In genomic region chr2:218583983-218584850, GRCh38 we compare ENCODE assay signal across 18 cellular contexts. TPM values are rescaled to one million over a fixed set of nuclear protein-coding genes. Genes with fewer than 3 reads are reported as not detected.
A peak's percentile ranks its signal among the peaks of the same experiment; 100 is the strongest.
DNase-seq lines count a peak whose midpoint lies in the region; ATAC-seq and TF ChIP-seq lines count a peak whose summit lies in the region.
"Had no signal": no experiment of that assay in that cellular context is flagged by ENCODE, and none has a peak within 500 bp of the region (broad histone marks: within the 10 kb centered on the region; RNA-seq: fewer than 3 reads in every experiment).

No MANE protein-coding gene starts in this region.

- peaks cover 71% of the 10 kb centered on the region for H3K36me3 Mint-ChIP-seq in activated T-helper 2 cell treated with anti-CD3 and anti-CD28 coated beads, Interferon-gamma antibody, Interleukin-2, Interleukin-4, amounts not matched to agents 10 μg/mL and 5 μg/mL and 100 μg/mL, durations not matched to agents 14 hours and 24 hours and 36 hours (ENCODE audit: low read depth)
- peaks cover 68% of the 10 kb centered on the region for H3K36me3 Mint-ChIP-seq in nephron progenitor cell (ENCODE audit: low read depth)
- H3K36me3 Mint-ChIP-seq in activated T-cell treated with anti-CD3 and anti-CD28 coated beads, Interleukin-2, amount 50 U/mL, for 72 hours (ENCODE audit: insufficient read depth in 2 of 2), result peaks cover 2 to 34% of the 10 kb centered on the region in 2 donors

- H3K27me3 Mint-ChIP-seq in activated T-helper 2 cell treated with anti-CD3 and anti-CD28 coated beads, Interferon-gamma antibody, Interleukin-2, Interleukin-4, amounts not matched to agents 10 μg/mL and 5 μg/mL and 100 μg/mL, durations not matched to agents 14 hours and 24 hours and 36 hours (ENCODE audit: low read depth), result no peaks in the 10 kb centered on the region
- H3K27me3 Mint-ChIP-seq in nephron progenitor cell (ENCODE audit: low read depth, poor library complexity), result no peaks in the 10 kb centered on the region
- no peaks in the 10 kb centered on the region for H3K27me3 Mint-ChIP-seq in activated T-cell treated with anti-CD3 and anti-CD28 coated beads, Interleukin-2, amount 50 U/mL, for 72 hours (ENCODE audit: low read depth)
- H3K27me3 Mint-ChIP-seq: naive B cell had no signal

- H3K9me3 Mint-ChIP-seq in activated T-helper 2 cell treated with anti-CD3 and anti-CD28 coated beads, Interferon-gamma antibody, Interleukin-2, Interleukin-4, amounts not matched to agents 10 μg/mL and 5 μg/mL and 100 μg/mL, durations not matched to agents 14 hours and 24 hours and 36 hours, result no peaks in the 10 kb centered on the region
- H3K9me3 Mint-ChIP-seq in nephron progenitor cell, result no peaks in the 10 kb centered on the region
- H3K9me3 Mint-ChIP-seq in activated T-cell treated with anti-CD3 and anti-CD28 coated beads, Interleukin-2, amount 50 U/mL, for 72 hours, result no peaks in the 10 kb centered on the region
- H3K9me3 Mint-ChIP-seq: naive B cell had no signal

- DNase-seq in HT-29 (ENCODE audit: low spot score), result peak; percentile 14
- DNase-seq in activated T-helper 2 cell treated with anti-CD3 and anti-CD28 coated beads, Interferon-gamma antibody, Interleukin-2, Interleukin-4, amounts not matched to agents 10 μg/mL and 5 μg/mL and 100 μg/mL, durations not matched to agents 14 hours and 24 hours and 36 hours (ENCODE audit: low spot score), result no peak
- DNase-seq in nephron progenitor cell, result no peak
- DNase-seq in activated T-cell treated with anti-CD3 and anti-CD28 coated beads, Interleukin-2, amount 50 U/mL, for 72 hours, result no peak
- no peak for DNase-seq in stimulated activated CD4-positive, alpha-beta T cell treated with anti-CD3 and anti-CD28 coated beads, Interleukin-4, amount 100 ng/mL, for 24 hours
- DNase-seq: activated CD4-positive, alpha-beta T cell treated with anti-CD3 and anti-CD28 coated beads, Interleukin-2, amount 50 U/mL, for 1 hour; activated naive CD4-positive, alpha-beta T cell treated with anti-CD3 and anti-CD28 coated beads, Interleukin-2, amount 50 U/mL, for 16 hours; C1 segment of cervical spinal cord; DMS79; glutamatergic neuron; lower lobe of right lung; MG63; naive B cell; NCI-H187; NCI-H510A; thyroid gland had no signal

- intact Hi-C loops in activated T-helper 2 cell treated with anti-CD3 and anti-CD28 coated beads, Interferon-gamma antibody, Interleukin-2, Interleukin-4, amounts not matched to agents 10 μg/mL and 5 μg/mL and 100 μg/mL, durations not matched to agents 14 hours and 24 hours and 36 hours (cut with micrococcal nuclease), result loop anchor here (5.0 kb wide), 1 partner anchor 177 kb away; no protein-coding TSS in a partner anchor

- H3K4me3 Mint-ChIP-seq in activated T-helper 2 cell treated with anti-CD3 and anti-CD28 coated beads, Interferon-gamma antibody, Interleukin-2, Interleukin-4, amounts not matched to agents 10 μg/mL and 5 μg/mL and 100 μg/mL, durations not matched to agents 14 hours and 24 hours and 36 hours (ENCODE audit: low read depth), result no peak overlapping the region
- no peak overlapping the region for H3K4me3 Mint-ChIP-seq in nephron progenitor cell
- H3K4me3 Mint-ChIP-seq in activated T-cell treated with anti-CD3 and anti-CD28 coated beads, Interleukin-2, amount 50 U/mL, for 72 hours, result no peak overlapping the region
- H3K4me3 Mint-ChIP-seq: naive B cell had no signal

- 0 out of 3 replicates have a peak, but pooled peaks have one; percentile 7 for TF ChIP-seq CTCF in GM12872 (IDR thresholded peaks at IDR 0.05; ENCODE audit: insufficient read depth, low read depth, low read length)
- TF ChIP-seq CTCF in nephron progenitor cell (IDR thresholded peaks at IDR 0.05), result no peak

- peak overlapping the region; percentile 9 for H3K27ac Mint-ChIP-seq in activated T-helper 2 cell treated with anti-CD3 and anti-CD28 coated beads, Interferon-gamma antibody, Interleukin-2, Interleukin-4, amounts not matched to agents 10 μg/mL and 5 μg/mL and 100 μg/mL, durations not matched to agents 14 hours and 24 hours and 36 hours
- peak overlapping the region; percentile 57 for H3K27ac Mint-ChIP-seq in nephron progenitor cell
- H3K27ac Mint-ChIP-seq in activated T-cell treated with anti-CD3 and anti-CD28 coated beads, Interleukin-2, amount 50 U/mL, for 72 hours, result no peak overlapping the region

- peaks cover 20% of the 10 kb centered on the region for H3K4me1 Mint-ChIP-seq in activated T-helper 2 cell treated with anti-CD3 and anti-CD28 coated beads, Interferon-gamma antibody, Interleukin-2, Interleukin-4, amounts not matched to agents 10 μg/mL and 5 μg/mL and 100 μg/mL, durations not matched to agents 14 hours and 24 hours and 36 hours (ENCODE audit: low read depth)
- no peaks in the 10 kb centered on the region for H3K4me1 Mint-ChIP-seq in nephron progenitor cell
- H3K4me1 Mint-ChIP-seq in activated T-cell treated with anti-CD3 and anti-CD28 coated beads, Interleukin-2, amount 50 U/mL, for 72 hours (ENCODE audit: low read depth), result peaks cover 33% of the 10 kb centered on the region

- no peak for ATAC-seq in activated T-cell treated with anti-CD3 and anti-CD28 coated beads, Interleukin-2, amount 50 U/mL, for 72 hours (replicated peaks in 1 of 2)
- no peak for ATAC-seq in GM18511 (IDR thresholded peaks at IDR 0.05; ENCODE audit: unreplicated experiment)

RNA-seq across cellular contexts. Expression of gene CNOT9, which starts 15.6 kb away (rescaled TPM):
- total RNA-seq in HT-29 (2014; rRNA removed; shearing (Covaris generic)), result 60.1 and 64.3 TPM in 2 replicates
- 127 and 135 TPM in 2 replicates for total RNA-seq in activated T-helper 2 cell treated with anti-CD3 and anti-CD28 coated beads, Interferon-gamma antibody, Interleukin-2, Interleukin-4, amounts not matched to agents 10 μg/mL and 5 μg/mL and 100 μg/mL, durations not matched to agents 14 hours and 24 hours and 36 hours
- 10 to 100 TPM; 80.8 to 82.9 TPM for total RNA-seq in activated T-cell treated with anti-CD3 and anti-CD28 coated beads, Interleukin-2, amount 50 U/mL, for 72 hours

RNA-seq across cellular contexts. Expression of gene USP37, which starts 16.1 kb away (rescaled TPM):
- total RNA-seq in HT-29 (2014; rRNA removed; shearing (Covaris generic)), result 3.9 and 4.1 TPM in 2 replicates
- 40.7 and 43.7 TPM in 2 replicates for total RNA-seq in activated T-helper 2 cell treated with anti-CD3 and anti-CD28 coated beads, Interferon-gamma antibody, Interleukin-2, Interleukin-4, amounts not matched to agents 10 μg/mL and 5 μg/mL and 100 μg/mL, durations not matched to agents 14 hours and 24 hours and 36 hours
- 10 to 100 TPM; 31.6 to 35.3 TPM for total RNA-seq in activated T-cell treated with anti-CD3 and anti-CD28 coated beads, Interleukin-2, amount 50 U/mL, for 72 hours

RNA-seq across cellular contexts. Expression of gene PLCD4, which starts 23.5 kb away (rescaled TPM):
- total RNA-seq in HT-29 (2014; rRNA removed; shearing (Covaris generic)), result not detected in 2 replicates
- 0.18 and 0.23 TPM in 2 replicates for total RNA-seq in activated T-helper 2 cell treated with anti-CD3 and anti-CD28 coated beads, Interferon-gamma antibody, Interleukin-2, Interleukin-4, amounts not matched to agents 10 μg/mL and 5 μg/mL and 100 μg/mL, durations not matched to agents 14 hours and 24 hours and 36 hours
- under 1 TPM; 0.24 to 0.35 TPM for total RNA-seq in activated T-cell treated with anti-CD3 and anti-CD28 coated beads, Interleukin-2, amount 50 U/mL, for 72 hours
